Comparison of ENCODE assay signal across 1 cellular context in the genomic region with DNA sequence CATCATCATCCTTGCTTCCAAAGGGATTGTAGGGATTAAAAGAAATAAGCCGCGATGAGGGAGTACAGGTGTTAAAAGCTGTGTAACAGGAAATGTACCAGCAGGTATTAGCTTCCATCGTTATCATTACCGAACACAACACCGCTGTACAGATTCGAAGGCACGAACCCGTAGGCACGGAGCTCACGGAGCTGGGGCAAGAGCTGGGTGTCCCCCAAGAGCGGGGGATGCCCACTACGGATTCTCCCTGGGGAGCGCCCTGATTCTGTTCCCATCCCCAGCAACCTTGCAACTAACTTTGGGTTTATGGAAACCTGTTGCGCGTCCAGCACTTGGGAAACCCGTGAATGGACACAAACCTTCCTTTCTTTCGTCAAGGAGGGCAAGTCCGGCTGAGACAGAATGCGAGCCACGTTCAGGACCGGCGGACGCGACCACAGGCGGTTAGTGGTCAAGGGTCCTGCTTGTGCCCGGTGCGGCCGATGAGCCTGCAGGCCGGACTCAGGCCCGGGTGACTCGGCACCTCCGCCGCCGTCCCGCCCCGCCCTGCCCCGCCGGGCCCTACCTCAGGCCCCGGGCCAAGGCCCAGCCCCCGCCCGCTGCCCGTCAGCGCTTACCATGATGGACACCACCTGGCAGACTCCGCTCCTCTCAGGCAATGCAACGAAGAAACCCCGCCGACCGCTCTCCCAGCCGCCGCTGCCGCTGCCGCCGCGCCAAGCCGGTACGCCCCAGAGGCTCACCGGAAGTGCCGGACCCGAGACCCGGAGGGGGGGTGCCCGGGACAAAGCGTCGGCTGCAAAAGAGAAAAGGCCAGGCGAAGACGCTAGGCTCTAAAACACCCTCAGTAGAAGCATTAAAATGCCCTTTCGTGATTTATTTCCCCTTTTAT.
A peak's percentile ranks its signal among the peaks of the same experiment; 100 is the strongest.
TF ChIP-seq lines count a peak whose summit lies in the region.

Gene UFD1 (minus strand): TSS at position 728 of the 892 bp plus-strand sequence. CDS start 108 bp downstream, at position 620.

TF ChIP-seq in HCT116, 20 proteins besides CTCF, POLR2A, EP300 and RAD21 (continued from another document):
- TF ChIP-seq, protein P1, sequence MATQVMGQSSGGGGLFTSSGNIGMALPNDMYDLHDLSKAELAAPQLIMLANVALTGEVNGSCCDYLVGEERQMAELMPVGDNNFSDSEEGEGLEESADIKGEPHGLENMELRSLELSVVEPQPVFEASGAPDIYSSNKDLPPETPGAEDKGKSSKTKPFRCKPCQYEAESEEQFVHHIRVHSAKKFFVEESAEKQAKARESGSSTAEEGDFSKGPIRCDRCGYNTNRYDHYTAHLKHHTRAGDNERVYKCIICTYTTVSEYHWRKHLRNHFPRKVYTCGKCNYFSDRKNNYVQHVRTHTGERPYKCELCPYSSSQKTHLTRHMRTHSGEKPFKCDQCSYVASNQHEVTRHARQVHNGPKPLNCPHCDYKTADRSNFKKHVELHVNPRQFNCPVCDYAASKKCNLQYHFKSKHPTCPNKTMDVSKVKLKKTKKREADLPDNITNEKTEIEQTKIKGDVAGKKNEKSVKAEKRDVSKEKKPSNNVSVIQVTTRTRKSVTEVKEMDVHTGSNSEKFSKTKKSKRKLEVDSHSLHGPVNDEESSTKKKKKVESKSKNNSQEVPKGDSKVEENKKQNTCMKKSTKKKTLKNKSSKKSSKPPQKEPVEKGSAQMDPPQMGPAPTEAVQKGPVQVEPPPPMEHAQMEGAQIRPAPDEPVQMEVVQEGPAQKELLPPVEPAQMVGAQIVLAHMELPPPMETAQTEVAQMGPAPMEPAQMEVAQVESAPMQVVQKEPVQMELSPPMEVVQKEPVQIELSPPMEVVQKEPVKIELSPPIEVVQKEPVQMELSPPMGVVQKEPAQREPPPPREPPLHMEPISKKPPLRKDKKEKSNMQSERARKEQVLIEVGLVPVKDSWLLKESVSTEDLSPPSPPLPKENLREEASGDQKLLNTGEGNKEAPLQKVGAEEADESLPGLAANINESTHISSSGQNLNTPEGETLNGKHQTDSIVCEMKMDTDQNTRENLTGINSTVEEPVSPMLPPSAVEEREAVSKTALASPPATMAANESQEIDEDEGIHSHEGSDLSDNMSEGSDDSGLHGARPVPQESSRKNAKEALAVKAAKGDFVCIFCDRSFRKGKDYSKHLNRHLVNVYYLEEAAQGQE (IDR thresholded peaks at IDR 0.05; ENCODE audit: low read depth), result no peak
- TF ChIP-seq MAX (IDR thresholded peaks at IDR 0.05), result peak; percentile 61
- no peak for TF ChIP-seq EZH2 (IDR thresholded peaks at IDR 0.05)
- no peak for TF ChIP-seq ATF3 (IDR thresholded peaks at IDR 0.05)
